In the genomic region with DNA sequence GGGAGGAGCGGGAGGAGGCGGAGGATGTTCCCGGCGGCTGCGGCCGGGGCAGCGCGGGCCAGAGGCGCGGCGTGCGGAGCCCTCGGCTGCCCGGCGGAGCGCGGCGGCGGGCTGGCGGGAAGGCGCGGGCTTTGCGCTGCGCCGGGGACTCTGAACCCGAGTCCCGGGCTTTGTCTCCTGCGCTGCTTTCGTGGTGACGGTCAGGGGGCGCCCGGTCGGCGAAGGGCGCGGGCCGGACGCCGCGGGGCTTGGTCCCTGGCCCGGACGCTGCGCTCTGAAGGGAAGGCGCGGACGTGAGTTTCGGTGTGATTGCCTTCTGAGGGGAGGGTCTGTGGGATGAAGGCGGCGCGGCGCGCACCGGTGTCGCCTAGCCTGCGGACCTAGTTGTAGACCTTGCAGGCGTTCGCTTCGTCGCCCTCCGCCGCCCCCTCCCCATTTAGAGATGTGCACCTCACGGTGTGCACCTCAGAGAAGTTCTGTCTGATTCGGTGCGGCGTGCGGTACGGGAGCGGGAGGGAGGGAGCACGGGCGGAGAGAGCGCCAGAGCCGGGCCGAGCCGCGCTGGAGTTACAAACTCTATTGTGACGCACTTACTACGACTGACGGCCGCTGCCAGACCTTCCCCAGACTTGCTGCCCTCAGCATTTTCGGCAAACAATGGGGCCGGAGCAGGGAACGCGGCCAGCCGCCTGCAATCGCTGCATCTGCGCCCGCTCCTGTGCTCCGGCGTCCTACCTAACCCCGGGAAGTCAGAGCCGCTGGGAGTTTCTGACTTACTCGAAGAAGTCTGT, we compare ENCODE assay signal across 8 cellular contexts. TPM values are rescaled to one million over a fixed set of nuclear protein-coding genes. Genes with fewer than 3 reads are reported as not detected.
DNase-seq lines count a peak whose midpoint lies in the region; ATAC-seq and TF ChIP-seq lines count a peak whose summit lies in the region.

No MANE protein-coding gene starts in this region.

- ATAC-seq in GM18505 (IDR thresholded peaks at IDR 0.05; ENCODE audit: unreplicated experiment) (peak; percentile 2), HG02571 (IDR thresholded peaks at IDR 0.05; ENCODE audit: unreplicated experiment) (no peak)

- TF ChIP-seq POLR2A in GM18505 (IDR thresholded peaks at IDR 0.05; ENCODE audit: borderline replicate concordance, extremely low read depth, insufficient read depth, insufficient read length) = no peak

- TF ChIP-seq CTCF in 22Rv1 (IDR thresholded peaks at IDR 0.05) (no peak), VCaP (conservative IDR thresholded peaks at IDR 0.05) (no peak)

- H3K27ac ChIP-seq in 22Rv1 (peak overlapping the region; percentile 88), VCaP (peak overlapping the region; percentile 93)

- DNase-seq in NCI-H1105 treated with DMSO at 0.1 percent for 48 hours (lab: John Stamatoyannopoulos, UW) (peak; percentile 72), dermis microvascular lymphatic vessel endothelial cell (ENCODE audit: low read depth in 2 of 2) (peak; percentile 85 to 93), left kidney (ENCODE audit: low read depth, low spot score) (peak; percentile 88)
- DNase-seq in stimulated activated CD4-positive, alpha-beta T cell treated with anti-CD3 and anti-CD28 coated beads, Interleukin-12 subunit alpha, Interleukin-12 subunit beta, amount 100 ng/mL, for 48 hours (ENCODE audit: low read depth in 2 of 3, low spot score in 1 of 3) = peak in 2 of 3 donors; percentile 8 to 35

RNA-seq across cellular contexts. Expression of gene BCL2L11, which starts 2.1 kb away (rescaled TPM):
- total RNA-seq in dermis microvascular lymphatic vessel endothelial cell = 9.5 and 28.2 TPM in 2 replicates

Comparison
In these comparisons a context has a peak if more than half of its experiments do, and no peak if none do; other contexts are left out.
1. DNase-seq: peak in every context shown above with its lines; median percentile 89 in dermis microvascular lymphatic vessel endothelial cell; 88 in left kidney; 72 in NCI-H1105 treated with DMSO at 0.1 percent for 48 hours; 22 in stimulated activated CD4-positive, alpha-beta T cell treated with anti-CD3 and anti-CD28 coated beads, Interleukin-12 subunit alpha, Interleukin-12 subunit beta, amount 100 ng/mL, for 48 hours.